Comparison of ENCODE assay signal across 24 cellular contexts in genomic region chr3:12772462-12772861, GRCh38. TPM values are rescaled to one million over a fixed set of nuclear protein-coding genes. Genes with fewer than 3 reads are reported as not detected.
DNase-seq lines count a peak whose midpoint lies in the region; ATAC-seq, FAIRE-seq and TF ChIP-seq lines count a peak whose summit lies in the region.
"Had no signal": no experiment of that assay in that cellular context is flagged by ENCODE, and none has a peak within 500 bp of the region (broad histone marks: within the 10 kb centered on the region; RNA-seq: fewer than 3 reads in every experiment).

No MANE protein-coding gene starts in this region.

- CTCF ChIA-PET in K562 (lab: Yijun Ruan, JAX; ENCODE audit: low intra/inter-chr PET ratio) = no interaction called here

- no peak overlapping the region for H3K4me3 Mint-ChIP-seq in activated T-cell treated with anti-CD3 and anti-CD28 coated beads, Interleukin-2, amount 50 U/mL, for 72 hours
- H3K4me3 Mint-ChIP-seq: B cell; CD4-positive, alpha-beta T cell; CD8-positive, alpha-beta T cell had no signal

- in situ Hi-C loops in K562 (cut with MboI) = no loop called here

- TF ChIP-seq CTCF in K562 (IDR thresholded peaks at IDR 0.05 in 2 of 3, conservative IDR thresholded peaks at IDR 0.05 in 1 of 3; ENCODE audit: insufficient read depth in 2 of 3, low read depth in 1 of 3, low read length in 3 of 3) (no peak), smooth muscle cell (IDR thresholded peaks at IDR 0.05; ENCODE audit: borderline replicate concordance, insufficient read depth, poor library complexity, severe bottlenecking) (no peak)

- peaks cover 9 to 29% of the 10 kb centered on the region in 2 experiments for H3K27me3 ChIP-seq in K562 (ENCODE audit: control insufficient read depth in 2 of 2, insufficient read depth in 2 of 2, low read length in 2 of 2)
- no peaks in the 10 kb centered on the region for H3K27me3 ChIP-seq in smooth muscle cell (ENCODE audit: low read depth)
- H3K27me3 ChIP-seq: BLaER1 treated with 17β-estradiol and CSF1 and Interleukin-3, amounts not matched to agents 10 nM and 100 nM had no signal

- H3K4me2 ChIP-seq in K562 (ENCODE audit: insufficient read depth, low read length) (no peak overlapping the region), smooth muscle cell (no peak overlapping the region)
- H3K4me2 ChIP-seq: A549 had no signal

- ATAC-seq in activated T-cell treated with anti-CD3 and anti-CD28 coated beads, Interleukin-2, amount 50 U/mL, for 72 hours (replicated peaks in 1 of 2) = no peak
- ATAC-seq in K562 (no peak), HG03457 (IDR thresholded peaks at IDR 0.05; ENCODE audit: unreplicated experiment) (no peak), GM21529 (IDR thresholded peaks at IDR 0.05; ENCODE audit: unreplicated experiment) (no peak)
- ATAC-seq: A549; CD8-positive, alpha-beta T cell had no signal

- H3K9ac ChIP-seq in K562 (ENCODE audit: insufficient read depth in 1 of 2, low read depth in 2 of 2, low read length in 2 of 2) (no peak overlapping the region), smooth muscle cell (ENCODE audit: low read depth) (no peak overlapping the region)
- H3K9ac ChIP-seq: BLaER1 treated with 17β-estradiol and CSF1 and Interleukin-3, amounts not matched to agents 10 nM and 100 nM had no signal

- H3K79me2 ChIP-seq in K562 (ENCODE audit: control insufficient read depth, insufficient read depth, low read length) (no peaks in the 10 kb centered on the region), smooth muscle cell (ENCODE audit: low read depth) (no peaks in the 10 kb centered on the region)

- no TSS peak for BruUV-seq in K562 (replicated peaks; lab: Mats Ljungman, UMichigan)

- H2AFZ ChIP-seq in K562 (ENCODE audit: low read depth, low read length) (no peak overlapping the region), smooth muscle cell (ENCODE audit: low read depth) (peak overlapping the region; percentile 45)

- H3K4me1 Mint-ChIP-seq in activated T-cell treated with anti-CD3 and anti-CD28 coated beads, Interleukin-2, amount 50 U/mL, for 72 hours (ENCODE audit: low read depth) = no peaks in the 10 kb centered on the region

- H3K27me3 Mint-ChIP-seq in activated T-cell treated with anti-CD3 and anti-CD28 coated beads, Interleukin-2, amount 50 U/mL, for 72 hours (ENCODE audit: low read depth) = peaks cover 5% of the 10 kb centered on the region

- H3K4me1 ChIP-seq in K562 (replicated peaks in 1 of 2; ENCODE audit: control insufficient read depth in 2 of 2, insufficient read depth in 2 of 2, low read length in 2 of 2) (peaks cover 3 to 9% of the 10 kb centered on the region in 2 experiments; a peak in 4 of 5 replicates), smooth muscle cell (ENCODE audit: low read depth) (no peaks in the 10 kb centered on the region)
- H3K4me1 ChIP-seq: A549, Caco-2 had no signal

- TF ChIP-seq EP300 in K562 (IDR thresholded peaks at IDR 0.05; ENCODE audit: low read length) = no peak

- peaks cover 0 to 1% of the 10 kb centered on the region in 2 donors for H3K9me3 Mint-ChIP-seq in activated T-cell treated with anti-CD3 and anti-CD28 coated beads, Interleukin-2, amount 50 U/mL, for 72 hours
- H3K9me3 Mint-ChIP-seq: CD4-positive, alpha-beta T cell; CD8-positive, alpha-beta T cell had no signal

- no peak overlapping the region for H3K27ac ChIP-seq in K562 (ENCODE audit: extremely low read depth, low read depth, low read length)
- H3K27ac ChIP-seq in smooth muscle cell (ENCODE audit: low read depth) = no peak overlapping the region
- H3K27ac ChIP-seq: 22Rv1; A549; BLaER1 treated with 17β-estradiol and CSF1 and Interleukin-3, amounts not matched to agents 10 nM and 100 nM; C4-2B had no signal

- FAIRE-seq in K562 (lab: Jason Lieb, UNC) = no peak
- FAIRE-seq: A549, D721Med, G401.6, GM12891, GM19239 had no signal

- H3K27ac Mint-ChIP-seq in activated T-cell treated with anti-CD3 and anti-CD28 coated beads, Interleukin-2, amount 50 U/mL, for 72 hours = peak overlapping the region; percentile 25
- H3K27ac Mint-ChIP-seq: CD4-positive, alpha-beta T cell; CD8-positive, alpha-beta T cell had no signal

- no peak for TF ChIP-seq POLR2A in K562 (conservative IDR thresholded peaks at IDR 0.05)

- POLR2A ChIA-PET in K562 (lab: Yijun Ruan, JAX) = interaction anchor here (0.7 kb wide), 1 partner anchor 23 kb away, joined by 4 read pairs; no protein-coding TSS in a partner anchor

- intact Hi-C loops in K562 (cut with micrococcal nuclease) = no loop called here

- H3K9me3 ChIP-seq in K562 (replicated peaks; ENCODE audit: control insufficient read depth, insufficient read depth, low read depth, low read length) = peaks cover 10% of the 10 kb centered on the region
- H3K9me3 ChIP-seq in smooth muscle cell (replicated peaks; ENCODE audit: low read depth) = no peaks in the 10 kb centered on the region
- H3K9me3 ChIP-seq: A549; BLaER1 treated with 17β-estradiol and CSF1 and Interleukin-3, amounts not matched to agents 10 nM and 100 nM; Caco-2 had no signal

- no peak for TF ChIP-seq RAD21 in K562 (CRISPR knock-in tag; conservative IDR thresholded peaks at IDR 0.05 in 1 of 2, IDR thresholded peaks at IDR 0.05 in 1 of 2)

- no peaks in the 10 kb centered on the region for H3K9me1 ChIP-seq in K562 (ENCODE audit: control insufficient read depth, insufficient read depth, low read length)

- 5% methylated on average over 5 of the region's 5 CpGs for WGBS in K562 (ENCODE audit: insufficient coverage, low coverage, missing lambda C conversion rate)
- 75% methylated on average over 5 of the region's 5 CpGs for WGBS in smooth muscle cell (ENCODE audit: low lambda C conversion rate)

- no peaks in the 10 kb centered on the region for H3F3A ChIP-seq in smooth muscle cell (ENCODE audit: low read depth)

- H3K36me3 ChIP-seq in K562 (ENCODE audit: control insufficient read depth, insufficient read depth, low read length) (no peaks in the 10 kb centered on the region), smooth muscle cell (ENCODE audit: low read depth) (no peaks in the 10 kb centered on the region)
- H3K36me3 ChIP-seq: BLaER1 treated with 17β-estradiol and CSF1 and Interleukin-3, amounts not matched to agents 10 nM and 100 nM had no signal

- H3K4me3 ChIP-seq in K562 = no peak overlapping the region
- no peak overlapping the region for H3K4me3 ChIP-seq in smooth muscle cell
- H3K4me3 ChIP-seq: A549; BLaER1 treated with 17β-estradiol and CSF1 and Interleukin-3, amounts not matched to agents 10 nM and 100 nM had no signal

- no peaks in the 10 kb centered on the region for H3K36me3 Mint-ChIP-seq in activated T-cell treated with anti-CD3 and anti-CD28 coated beads, Interleukin-2, amount 50 U/mL, for 72 hours (ENCODE audit: insufficient read depth in 2 of 2)
- H3K36me3 Mint-ChIP-seq: CD8-positive, alpha-beta T cell had no signal

- no peaks in the 10 kb centered on the region for H4K20me1 ChIP-seq in K562 (replicated peaks; ENCODE audit: control insufficient read depth, insufficient read depth, low read length)
- no peaks in the 10 kb centered on the region for H4K20me1 ChIP-seq in smooth muscle cell (ENCODE audit: low read depth)
- H4K20me1 ChIP-seq: BLaER1 treated with 17β-estradiol and CSF1 and Interleukin-3, amounts not matched to agents 10 nM and 100 nM had no signal

- DNase-seq in activated T-cell treated with anti-CD3 and anti-CD28 coated beads, Interleukin-2, amount 50 U/mL, for 72 hours = no peak
- no peak for DNase-seq in activated T-cell treated with anti-CD3 and anti-CD28 coated beads, Interleukin-2, amount 50 U/mL, for 1 hour
- DNase-seq in K562 (ENCODE audit: extremely low read depth in 1 of 4, low spot score in 3 of 4) (no peak), smooth muscle cell (lab: John Stamatoyannopoulos, UW; ENCODE audit: unreplicated experiment) (no peak), NCI-H2029 treated with DMSO at 0.1 percent for 48 hours (lab: John Stamatoyannopoulos, UW) (no peak)
- DNase-seq: AML-193; Caco-2; Calu3; CD4-positive, alpha-beta T cell; CD8-positive, alpha-beta T cell; DMS79 treated with DMSO at 0.1 percent for 48 hours; GF-D8 had no signal

RNA-seq across cellular contexts. Expression of gene TMEM40, which starts 13.4 kb away (rescaled TPM):
- total RNA-seq in activated T-cell treated with anti-CD3 and anti-CD28 coated beads, Interleukin-2, amount 50 U/mL, for 72 hours = not detected
- not detected in 2 replicates for total RNA-seq in K562 (2011; cell fraction: chromatin; rRNA removed; ENCODE audit: low replicate concordance)
- not detected in 2 replicates for total RNA-seq in K562 (2011; cell fraction: nucleolus; rRNA removed)
- total RNA-seq in K562 (2011; cell fraction: nucleoplasm; rRNA removed) = not detected in 2 replicates
- total RNA-seq in K562 (2014; rRNA removed) (not detected in 2 replicates), K562 (2014; rRNA removed; fragmentation: Illumina TruSeq; extraction: Trizol) (not detected in 2 replicates), K562 (2015; rRNA removed; fragmentation: Illumina TruSeq; extraction: Trizol) (not detected in 2 replicates), K562 (2021) (not detected in 2 replicates), smooth muscle cell (6.4 and 6.7 TPM in 2 replicates)
- polyA plus RNA-seq in K562 (2011; rRNA removed) (0.31 TPM in 1 of 2 replicates, not detected in the other), K562 (2014; fragmentation: Illumina TruSeq; extraction: Trizol) (not detected in 2 replicates), K562 (2014; fragmentation: Nextera tagmentation; extraction: Ambion mirVana) (under 1 TPM; 0.11 to 0.14 TPM), K562 (2014; rRNA removed) (not detected in 2 replicates), smooth muscle cell (6.8 and 15.6 TPM in 2 replicates)
- polyA plus RNA-seq in K562 (2011; cell fraction: cytosol; rRNA removed) = not detected in 2 replicates
- not detected in 2 replicates for polyA plus RNA-seq in K562 (2011; cell fraction: nucleus; rRNA removed)
- not detected in 2 replicates for polyA plus RNA-seq in K562 (2012)
- polyA minus RNA-seq in K562 (2011; rRNA and poly(A)+ RNA removed) = not detected in 2 replicates
- polyA minus RNA-seq in K562 (2011; cell fraction: cytosol; rRNA and poly(A)+ RNA removed) = not detected in 2 replicates
- not detected in 2 replicates for polyA minus RNA-seq in K562 (2011; cell fraction: nucleus; rRNA and poly(A)+ RNA removed)
- total RNA-seq: A172; B cell; CD4-positive, alpha-beta T cell; CD8-positive, alpha-beta T cell had no signal

RNA-seq across cellular contexts. Expression of gene CAND2, which starts 24.0 kb away (rescaled TPM):
- 1 to 10 TPM; 1.2 to 1.8 TPM for total RNA-seq in activated T-cell treated with anti-CD3 and anti-CD28 coated beads, Interleukin-2, amount 50 U/mL, for 72 hours
- 16.3 and 50.5 TPM in 2 replicates for total RNA-seq in K562 (2011; cell fraction: chromatin; rRNA removed; ENCODE audit: low replicate concordance)
- 28.2 and 28.5 TPM in 2 replicates for total RNA-seq in K562 (2011; cell fraction: nucleolus; rRNA removed)
- total RNA-seq in K562 (2011; cell fraction: nucleoplasm; rRNA removed) = 14.7 and 16.9 TPM in 2 replicates
- total RNA-seq in K562 (2014; rRNA removed) (6.4 and 7.8 TPM in 2 replicates), K562 (2014; rRNA removed; fragmentation: Illumina TruSeq; extraction: Trizol) (2.5 and 3.1 TPM in 2 replicates), K562 (2015; rRNA removed; fragmentation: Illumina TruSeq; extraction: Trizol) (4.3 and 4.9 TPM in 2 replicates), K562 (2021) (14.2 and 14.9 TPM in 2 replicates), smooth muscle cell (2.7 and 4.8 TPM in 2 replicates)
- polyA plus RNA-seq in K562 (2011; rRNA removed) (4.6 and 5.0 TPM in 2 replicates), K562 (2014; fragmentation: Illumina TruSeq; extraction: Trizol) (4.2 and 6.5 TPM in 2 replicates), K562 (2014; fragmentation: Nextera tagmentation; extraction: Ambion mirVana) (1 to 10 TPM in 1 of 2 experiments, under 1 TPM in 1; 0.91 to 1.4 TPM), K562 (2014; rRNA removed) (7.6 and 7.7 TPM in 2 replicates), smooth muscle cell (2.1 and 2.9 TPM in 2 replicates)
- polyA plus RNA-seq in K562 (2011; cell fraction: cytosol; rRNA removed) = 3.2 and 10.0 TPM in 2 replicates
- polyA plus RNA-seq in K562 (2011; cell fraction: nucleus; rRNA removed) = 10.2 and 21.2 TPM in 2 replicates
- 6.1 and 10.3 TPM in 2 replicates for polyA plus RNA-seq in K562 (2012)
- polyA minus RNA-seq in K562 (2011; rRNA and poly(A)+ RNA removed) = 3.8 and 8.1 TPM in 2 replicates
- 7.7 and 7.8 TPM in 2 replicates for polyA minus RNA-seq in K562 (2011; cell fraction: cytosol; rRNA and poly(A)+ RNA removed)
- polyA minus RNA-seq in K562 (2011; cell fraction: nucleus; rRNA and poly(A)+ RNA removed) = 10.2 and 10.9 TPM in 2 replicates
- total RNA-seq: Caco-2, Calu3 had no signal
